In genomic region chrX:109301177-109301576, GRCh38 we compare ENCODE assay signal across 26 cellular contexts.
"Had no signal": no experiment of that assay in that cellular context is flagged by ENCODE, and none has a peak within 500 bp of the region (broad histone marks: within the 10 kb centered on the region; RNA-seq: fewer than 3 reads in every experiment).

No MANE protein-coding gene starts in this region.

- H3K4me3 ChIP-seq: coronary artery, dorsolateral prefrontal cortex had no signal

- ATAC-seq: activated CD4-positive, CD25-positive, alpha-beta regulatory T cell treated with anti-CD3 and anti-CD28 coated beads, Interleukin-2, amount 50 U/mL, for 24 hours; activated CD8-positive, alpha-beta T cell treated with anti-CD3 and anti-CD28 coated beads for 36 hours; activated T-cell treated with anti-CD3 and anti-CD28 coated beads, Interleukin-2, amount 50 U/mL, for 4 hours; activated T-helper 17 cell treated with anti-CD3 and anti-CD28 coated beads, Interleukin-2, amount 50 U/mL, for 72 hours; esophagus mucosa had no signal

- FAIRE-seq: bronchial epithelial cell, frontal cortex had no signal

- H3K27me3 ChIP-seq: brain microvascular endothelial cell had no signal

- H3K27ac ChIP-seq: brain microvascular endothelial cell, coronary artery, dorsolateral prefrontal cortex, WERI-Rb-1 had no signal

- DNase-seq: activated B cell treated with CpG ODN at 0.5 μM for 24 hours; activated CD4-positive, alpha-beta T cell treated with anti-CD3 and anti-CD28 coated beads for 48 hours; activated CD4-positive, alpha-beta T cell treated with anti-CD3 and anti-CD28 coated beads, Interleukin-2, amount 50 U/mL, for 1 hour; activated CD4-positive, alpha-beta T cell treated with anti-CD3 and anti-CD28 coated beads, Interleukin-2, amount 50 U/mL, for 48 hours; activated CD8-positive, alpha-beta memory T cell treated with anti-CD3 and anti-CD28 coated beads for 24 hours; activated CD8-positive, alpha-beta T cell treated with anti-CD3 and anti-CD28 coated beads for 36 hours; activated effector memory CD4-positive, alpha-beta T cell treated with Interleukin-2 at 50 U/mL for 16 hours; activated gamma-delta T cell treated with Interleukin-2 at 50 U/mL for 16 hours; activated naive CD4-positive, alpha-beta T cell treated with anti-CD3 and anti-CD28 coated beads, Interleukin-2, amount 50 U/mL, for 16 hours; activated naive CD4-positive, alpha-beta T cell treated with Interleukin-2 at 50 U/mL for 16 hours; activated T-cell treated with anti-CD3 and anti-CD28 coated beads, Interleukin-2, amount 50 U/mL, for 4 hours; amniotic stem cell; brain microvascular endothelial cell; dorsolateral prefrontal cortex; effector memory CD4-positive, alpha-beta T cell; endodermal cell; foreskin fibroblast; head of caudate nucleus; T1000; WERI-Rb-1 had no signal

- H3K36me3 ChIP-seq: brain microvascular endothelial cell, WERI-Rb-1 had no signal
